34 cellular contexts compared by ENCODE assay signal in genomic region chr17:63496177-63496576, GRCh38. TPM values are rescaled to one million over a fixed set of nuclear protein-coding genes. Genes with fewer than 3 reads are reported as not detected.
"Had no signal": no experiment of that assay in that cellular context is flagged by ENCODE, and none has a peak within 500 bp of the region (broad histone marks: within the 10 kb centered on the region; RNA-seq: fewer than 3 reads in every experiment).

No MANE protein-coding gene starts in this region.

- H3K27ac Mint-ChIP-seq: activated CD4-positive, alpha-beta memory T cell treated with anti-CD3 and anti-CD28 coated beads, Interleukin-2, amount 10 ng/mL, durations not matched to agents 7 days and 5 days; activated naive CD8-positive, alpha-beta T cell treated with anti-CD3 and anti-CD28 coated beads for 36 hours; activated T-cell treated with anti-CD3 and anti-CD28 coated beads, Interleukin-2, amount 50 U/mL, for 72 hours; activated T-helper 17 cell treated with anti-CD3 and anti-CD28 coated beads, Interleukin-2, amount 50 U/mL, for 72 hours had no signal

- H3K4me1 Mint-ChIP-seq: activated CD4-positive, alpha-beta memory T cell treated with anti-CD3 and anti-CD28 coated beads, Interleukin-2, amount 10 ng/mL, durations not matched to agents 7 days and 5 days; activated naive CD8-positive, alpha-beta T cell treated with anti-CD3 and anti-CD28 coated beads for 36 hours; activated T-helper 17 cell treated with anti-CD3 and anti-CD28 coated beads, Interleukin-2, amount 50 U/mL, for 72 hours had no signal

- H3K27ac ChIP-seq: cardiac muscle cell, PC-9, RWPE1, WERI-Rb-1 had no signal

- H3K27me3 Mint-ChIP-seq: activated CD4-positive, alpha-beta memory T cell treated with anti-CD3 and anti-CD28 coated beads, Interleukin-2, amount 10 ng/mL, durations not matched to agents 7 days and 5 days; activated T-helper 17 cell treated with anti-CD3 and anti-CD28 coated beads, Interleukin-2, amount 50 U/mL, for 72 hours had no signal

- H3K4me3 ChIP-seq: cardiac muscle cell, K562, PC-9 had no signal

- H3K4me3 Mint-ChIP-seq: activated CD4-positive, alpha-beta memory T cell treated with anti-CD3 and anti-CD28 coated beads, Interleukin-2, amount 10 ng/mL, durations not matched to agents 7 days and 5 days; activated naive CD8-positive, alpha-beta T cell treated with anti-CD3 and anti-CD28 coated beads for 36 hours; activated T-cell treated with anti-CD3 and anti-CD28 coated beads, Interleukin-2, amount 50 U/mL, for 72 hours; activated T-helper 17 cell treated with anti-CD3 and anti-CD28 coated beads, Interleukin-2, amount 50 U/mL, for 72 hours had no signal

- H3K4me2 ChIP-seq: PC-9 had no signal

- H2AFZ ChIP-seq: PC-9 had no signal

- H3K36me3 Mint-ChIP-seq: activated naive CD8-positive, alpha-beta T cell treated with anti-CD3 and anti-CD28 coated beads for 36 hours had no signal

- H3K9me3 Mint-ChIP-seq: activated CD4-positive, alpha-beta memory T cell treated with anti-CD3 and anti-CD28 coated beads, Interleukin-2, amount 10 ng/mL, durations not matched to agents 7 days and 5 days; activated naive CD8-positive, alpha-beta T cell treated with anti-CD3 and anti-CD28 coated beads for 36 hours; activated T-cell treated with anti-CD3 and anti-CD28 coated beads, Interleukin-2, amount 50 U/mL, for 72 hours; activated T-helper 17 cell treated with anti-CD3 and anti-CD28 coated beads, Interleukin-2, amount 50 U/mL, for 72 hours had no signal

- FAIRE-seq: K562, RCC 7860 had no signal

- ATAC-seq: activated T-cell treated with anti-CD3 and anti-CD28 coated beads, Interleukin-2, amount 50 U/mL, for 72 hours; activated T-helper 17 cell treated with anti-CD3 and anti-CD28 coated beads, Interleukin-2, amount 50 U/mL, for 72 hours; K562 had no signal

- DNase-seq: activated CD4-positive, alpha-beta memory T cell treated with anti-CD3 and anti-CD28 coated beads, Interleukin-2, amount 10 ng/mL, durations not matched to agents 7 days and 5 days; activated CD4-positive, alpha-beta T cell treated with anti-CD3 and anti-CD28 coated beads for 1 hour; activated CD4-positive, alpha-beta T cell treated with anti-CD3 and anti-CD28 coated beads for 48 hours; activated CD4-positive, CD25-positive, alpha-beta regulatory T cell; activated CD8-positive, alpha-beta memory T cell treated with anti-CD3 and anti-CD28 coated beads for 24 hours; activated effector memory CD4-positive, alpha-beta T cell treated with anti-CD3 and anti-CD28 coated beads, Interleukin-2, amount 50 U/mL, for 16 hours; activated naive CD4-positive, alpha-beta T cell; activated naive CD4-positive, alpha-beta T cell treated with anti-CD3 and anti-CD28 coated beads, Interleukin-2, amount 50 U/mL, for 16 hours; activated naive CD8-positive, alpha-beta T cell treated with anti-CD3 and anti-CD28 coated beads for 36 hours; activated T-cell treated with anti-CD3 and anti-CD28 coated beads, Interleukin-2, amount 50 U/mL, for 1 hour; activated T-cell treated with anti-CD3 and anti-CD28 coated beads, Interleukin-2, amount 50 U/mL, for 72 hours; amniotic stem cell; aorta; NCI-H1417; NCI-H146; NCI-H187 treated with DMSO at 0.1 percent for 48 hours; NCI-H2081; NCI-H226; NCI-H69; NCI-H82; PC-9; SW 1271; T-helper 1 cell; T-helper 2 cell; T-helper 9 cell; WERI-Rb-1 had no signal

- H3K36me3 ChIP-seq: cardiac muscle cell, WERI-Rb-1 had no signal

RNA-seq across cellular contexts. Expression of gene ACE, which starts 19.3 kb away (rescaled TPM):
- total RNA-seq: activated naive CD8-positive, alpha-beta T cell treated with anti-CD3 and anti-CD28 coated beads for 36 hours had no signal

RNA-seq across cellular contexts. Expression of gene KCNH6, which starts 27.0 kb away (rescaled TPM):
- total RNA-seq: activated CD4-positive, alpha-beta memory T cell treated with anti-CD3 and anti-CD28 coated beads, Interleukin-2, amount 10 ng/mL, durations not matched to agents 7 days and 5 days; activated naive CD8-positive, alpha-beta T cell treated with anti-CD3 and anti-CD28 coated beads for 36 hours; activated T-cell treated with anti-CD3 and anti-CD28 coated beads, Interleukin-2, amount 50 U/mL, for 72 hours; aorta; K562; M059J; OCI-LY7; PC-9; Right ventricle myocardium superior had no signal
- polyA plus RNA-seq: aorta, K562 had no signal

RNA-seq across cellular contexts. Expression of gene CYB561, which starts 50.1 kb away (rescaled TPM):
- total RNA-seq: OCI-LY7 had no signal
